In genomic region chr9:93291536-93292287, GRCh38 we compare ENCODE assay signal across 27 cellular contexts.
"Had no signal": no experiment of that assay in that cellular context is flagged by ENCODE, and none has a peak within 500 bp of the region (broad histone marks: within the 10 kb centered on the region; RNA-seq: fewer than 3 reads in every experiment).

No MANE protein-coding gene starts in this region.

- H3K36me3 Mint-ChIP-seq: activated naive CD8-positive, alpha-beta T cell treated with anti-CD3 and anti-CD28 coated beads, Interleukin-2, amount 10 ng/mL, durations not matched to agents 7 days and 5 days; naive thymus-derived CD4-positive, alpha-beta T cell; stimulated activated effector memory CD8-positive, alpha-beta T cell treated with anti-CD3 and anti-CD28 coated beads, Interleukin-12 subunit alpha, Interleukin-12 subunit beta, amount 100 ng/mL, for 72 hours; T-cell had no signal

- H3K27me3 Mint-ChIP-seq: stimulated activated naive CD8-positive, alpha-beta T cell treated with anti-CD3 and anti-CD28 coated beads, Interleukin-15, amount 100 ng/mL, for 72 hours had no signal

- H3K27ac ChIP-seq: colonic mucosa, dorsolateral prefrontal cortex, gastrocnemius medialis, ovary, psoas muscle, right atrium auricular region, tibial nerve had no signal

- H3K9me3 ChIP-seq: colonic mucosa, gastrocnemius medialis, ovary, psoas muscle, right atrium auricular region, tibial nerve had no signal

- DNase-seq: activated CD4-positive, alpha-beta T cell treated with anti-CD3 and anti-CD28 coated beads for 1 hour; activated CD4-positive, alpha-beta T cell treated with anti-CD3 and anti-CD28 coated beads, Interleukin-2, amount 50 U/mL, for 1 hour; activated CD8-positive, alpha-beta memory T cell treated with anti-CD3 and anti-CD28 coated beads, Interleukin-2, amount 50 U/mL, for 4 hours; activated effector memory CD4-positive, alpha-beta T cell treated with Interleukin-2 at 50 U/mL for 16 hours; activated naive CD4-positive, alpha-beta T cell treated with anti-CD3 and anti-CD28 coated beads for 36 hours; activated naive CD8-positive, alpha-beta T cell treated with anti-CD3 and anti-CD28 coated beads, Interleukin-2, amount 10 ng/mL, durations not matched to agents 7 days and 5 days; activated T-cell treated with anti-CD3 and anti-CD28 coated beads, Interleukin-2, amount 50 U/mL, for 4 hours; amniotic stem cell; effector memory CD8-positive, alpha-beta T cell; gastrocnemius medialis; naive thymus-derived CD4-positive, alpha-beta T cell; stimulated activated CD4-positive, alpha-beta T cell treated with anti-CD3 and anti-CD28 coated beads, Interleukin-1b, Interleukin-23, amount 100 ng/mL, for 48 hours; stimulated activated naive CD8-positive, alpha-beta T cell treated with anti-CD3 and anti-CD28 coated beads, Interleukin-15, amount 100 ng/mL, for 72 hours; T-cell had no signal

- H3K27me3 ChIP-seq: colonic mucosa, dorsolateral prefrontal cortex, gastrocnemius medialis, ovary, right atrium auricular region, tibial nerve had no signal

- ATAC-seq: activated T-cell treated with anti-CD3 and anti-CD28 coated beads, Interleukin-2, amount 50 U/mL, for 4 hours; effector memory CD8-positive, alpha-beta T cell; esophagus mucosa; gastrocnemius medialis; naive thymus-derived CD4-positive, alpha-beta T cell; stimulated activated effector memory CD8-positive, alpha-beta T cell treated with anti-CD3 and anti-CD28 coated beads, Interleukin-12 subunit alpha, Interleukin-12 subunit beta, amount 100 ng/mL, for 72 hours; stimulated activated naive CD8-positive, alpha-beta T cell treated with anti-CD3 and anti-CD28 coated beads, Interleukin-15, amount 100 ng/mL, for 72 hours; T-cell had no signal

- FAIRE-seq: endothelial cell of umbilical vein, keratinocyte, TTC549 had no signal

- H3K9me3 Mint-ChIP-seq: activated naive CD4-positive, alpha-beta T cell treated with anti-CD3 and anti-CD28 coated beads for 36 hours; activated naive CD8-positive, alpha-beta T cell treated with anti-CD3 and anti-CD28 coated beads, Interleukin-2, amount 10 ng/mL, durations not matched to agents 7 days and 5 days; activated T-cell treated with anti-CD3 and anti-CD28 coated beads, Interleukin-2, amount 50 U/mL, for 4 hours; effector memory CD8-positive, alpha-beta T cell; naive thymus-derived CD4-positive, alpha-beta T cell; stimulated activated effector memory CD8-positive, alpha-beta T cell treated with anti-CD3 and anti-CD28 coated beads, Interleukin-12 subunit alpha, Interleukin-12 subunit beta, amount 100 ng/mL, for 72 hours; stimulated activated naive CD8-positive, alpha-beta T cell treated with anti-CD3 and anti-CD28 coated beads, Interleukin-15, amount 100 ng/mL, for 72 hours; T-cell; T-helper 2 cell treated with Interferon-gamma antibody and Interleukin-4, amounts not matched to agents 5 μg/mL and 100 μg/mL, for 36 hours had no signal

- H3K4me1 ChIP-seq: gastrocnemius medialis, psoas muscle had no signal

- H3K4me3 Mint-ChIP-seq: activated naive CD4-positive, alpha-beta T cell treated with anti-CD3 and anti-CD28 coated beads for 36 hours; activated naive CD8-positive, alpha-beta T cell treated with anti-CD3 and anti-CD28 coated beads, Interleukin-2, amount 10 ng/mL, durations not matched to agents 7 days and 5 days; activated T-cell treated with anti-CD3 and anti-CD28 coated beads, Interleukin-2, amount 50 U/mL, for 4 hours; effector memory CD8-positive, alpha-beta T cell; stimulated activated effector memory CD8-positive, alpha-beta T cell treated with anti-CD3 and anti-CD28 coated beads, Interleukin-12 subunit alpha, Interleukin-12 subunit beta, amount 100 ng/mL, for 72 hours; stimulated activated naive CD8-positive, alpha-beta T cell treated with anti-CD3 and anti-CD28 coated beads, Interleukin-15, amount 100 ng/mL, for 72 hours; T-cell; T-helper 2 cell treated with Interferon-gamma antibody and Interleukin-4, amounts not matched to agents 5 μg/mL and 100 μg/mL, for 36 hours had no signal

- H3K4me1 Mint-ChIP-seq: activated naive CD8-positive, alpha-beta T cell treated with anti-CD3 and anti-CD28 coated beads, Interleukin-2, amount 10 ng/mL, durations not matched to agents 7 days and 5 days; stimulated activated effector memory CD8-positive, alpha-beta T cell treated with anti-CD3 and anti-CD28 coated beads, Interleukin-12 subunit alpha, Interleukin-12 subunit beta, amount 100 ng/mL, for 72 hours; stimulated activated naive CD8-positive, alpha-beta T cell treated with anti-CD3 and anti-CD28 coated beads, Interleukin-15, amount 100 ng/mL, for 72 hours had no signal

- H3K27ac Mint-ChIP-seq: activated naive CD4-positive, alpha-beta T cell treated with anti-CD3 and anti-CD28 coated beads for 36 hours; activated naive CD8-positive, alpha-beta T cell treated with anti-CD3 and anti-CD28 coated beads, Interleukin-2, amount 10 ng/mL, durations not matched to agents 7 days and 5 days; effector memory CD8-positive, alpha-beta T cell; stimulated activated effector memory CD8-positive, alpha-beta T cell treated with anti-CD3 and anti-CD28 coated beads, Interleukin-12 subunit alpha, Interleukin-12 subunit beta, amount 100 ng/mL, for 72 hours; stimulated activated naive CD8-positive, alpha-beta T cell treated with anti-CD3 and anti-CD28 coated beads, Interleukin-15, amount 100 ng/mL, for 72 hours; T-cell; T-helper 2 cell treated with Interferon-gamma antibody and Interleukin-4, amounts not matched to agents 5 μg/mL and 100 μg/mL, for 36 hours had no signal

- H3K36me3 ChIP-seq: colonic mucosa, gastrocnemius medialis, ovary, tibial nerve had no signal

- H3K4me3 ChIP-seq: colonic mucosa, dorsolateral prefrontal cortex, gastrocnemius medialis, lung, ovary, psoas muscle, right atrium auricular region, tibial nerve had no signal
